ENCODE assay signal across 22 cellular contexts in genomic region chr21:42754270-42754933, GRCh38.
DNase-seq lines count a peak whose midpoint lies in the region; ATAC-seq, FAIRE-seq and TF ChIP-seq lines count a peak whose summit lies in the region.
"Had no signal": no experiment of that assay in that cellular context is flagged by ENCODE, and none has a peak within 500 bp of the region (broad histone marks: within the 10 kb centered on the region; RNA-seq: fewer than 3 reads in every experiment).

No MANE protein-coding gene starts in this region.

- TF ChIP-seq POLR2A in K562 (conservative IDR thresholded peaks at IDR 0.05) = no peak

- H3K27me3 Mint-ChIP-seq in T-helper 2 cell treated with Interferon-gamma antibody and Interleukin-4, amounts not matched to agents 5 μg/mL and 100 μg/mL, for 36 hours (ENCODE audit: low read depth) = no peaks in the 10 kb centered on the region

- FAIRE-seq in K562 (lab: Jason Lieb, UNC) = no peak
- FAIRE-seq: RCC 7860 had no signal

- no peak overlapping the region for H3K27ac Mint-ChIP-seq in T-helper 2 cell treated with Interferon-gamma antibody and Interleukin-4, amounts not matched to agents 5 μg/mL and 100 μg/mL, for 36 hours

- POLR2A ChIA-PET in K562 (lab: Yijun Ruan, JAX) = interaction anchor here (0.7 to 1.6 kb wide), 3 partner anchors 16 to 18 kb away, joined by 3 read pairs; no protein-coding TSS in a partner anchor

- ATAC-seq in Right ventricle myocardium superior (ENCODE audit: poor library complexity) (peak; percentile 74), K562 (peak; percentile 57), left ventricle myocardium superior (peak; percentile 81), upper lobe of right lung (no peak), HG03025 (IDR thresholded peaks at IDR 0.05; ENCODE audit: low FRiP score, unreplicated experiment) (no peak)

- H3K79me2 ChIP-seq in K562 (ENCODE audit: control insufficient read depth, insufficient read depth, low read length) = no peaks in the 10 kb centered on the region

- no peak for TF ChIP-seq CTCF in left ventricle myocardium inferior (IDR thresholded peaks at IDR 0.05; ENCODE audit: borderline replicate concordance)
- no peak for TF ChIP-seq CTCF in K562 (IDR thresholded peaks at IDR 0.05 in 2 of 3, conservative IDR thresholded peaks at IDR 0.05 in 1 of 3; ENCODE audit: insufficient read depth in 2 of 3, low read depth in 1 of 3, low read length in 3 of 3)
- no peak for TF ChIP-seq CTCF in upper lobe of right lung (IDR thresholded peaks at IDR 0.05)

- H3K9me3 ChIP-seq in left ventricle myocardium inferior (replicated peaks) (no peaks in the 10 kb centered on the region), K562 (replicated peaks; ENCODE audit: control insufficient read depth, insufficient read depth, low read depth, low read length) (no peaks in the 10 kb centered on the region), upper lobe of right lung (no peaks in the 10 kb centered on the region)

- H3K4me2 ChIP-seq in K562 (ENCODE audit: insufficient read depth, low read length) = no peak overlapping the region; the same call in 1 of the 2 replicates

- no peak for TF ChIP-seq RAD21 in K562 (CRISPR knock-in tag; conservative IDR thresholded peaks at IDR 0.05 in 1 of 2, IDR thresholded peaks at IDR 0.05 in 1 of 2)

- no peaks in the 10 kb centered on the region for H3K9me3 Mint-ChIP-seq in T-helper 2 cell treated with Interferon-gamma antibody and Interleukin-4, amounts not matched to agents 5 μg/mL and 100 μg/mL, for 36 hours
- H3K9me3 Mint-ChIP-seq: CD14-positive monocyte had no signal

- CTCF ChIA-PET in K562 (lab: Yijun Ruan, JAX; ENCODE audit: low intra/inter-chr PET ratio) = no interaction called here

- H3K4me3 Mint-ChIP-seq in T-helper 2 cell treated with Interferon-gamma antibody and Interleukin-4, amounts not matched to agents 5 μg/mL and 100 μg/mL, for 36 hours = no peak overlapping the region
- H3K4me3 Mint-ChIP-seq: CD14-positive monocyte had no signal

- H2AFZ ChIP-seq in K562 (ENCODE audit: low read depth, low read length) = peak overlapping the region; percentile 36; the same call in 1 of the 2 replicates

- intact Hi-C loops in Right ventricle myocardium superior (cut with DNase I) = no loop called here
- intact Hi-C loops in left ventricle myocardium inferior (cut with micrococcal nuclease) = no loop called here
- intact Hi-C loops in K562 (cut with micrococcal nuclease) = no loop called here
- intact Hi-C loops in left ventricle myocardium superior (cut with micrococcal nuclease) = no loop called here
- intact Hi-C loops in upper lobe of right lung (cut with DNase I) = no loop called here

- DNase-seq in Right ventricle myocardium superior (no peak), left ventricle myocardium inferior (no peak), K562 (ENCODE audit: extremely low read depth in 1 of 4, low spot score in 3 of 4) (peak in 1 of 4 experiments; percentile 31), left ventricle myocardium superior (no peak), upper lobe of right lung (peak; percentile 27), NCI-H1417 treated with DMSO at 0.1 percent for 48 hours (lab: John Stamatoyannopoulos, UW) (no peak)
- no peak for DNase-seq in T-helper 2 cell treated with Interferon-gamma antibody and Interleukin-4, amounts not matched to agents 5 μg/mL and 100 μg/mL, for 36 hours (ENCODE audit: low spot score)
- DNase-seq: AML-193, DMS53, GF-D8, GOT3, IMR-90, NCI-H1105, NCI-H2029 treated with DMSO at 0.1 percent for 48 hours, NCI-H226, NCI-H510A treated with DMSO at 0.1 percent for 48 hours, NCI-H774, OCI-M1, SHP77 had no signal

- H3K36me3 Mint-ChIP-seq in T-helper 2 cell treated with Interferon-gamma antibody and Interleukin-4, amounts not matched to agents 5 μg/mL and 100 μg/mL, for 36 hours (ENCODE audit: low read depth) = no peaks in the 10 kb centered on the region
- H3K36me3 Mint-ChIP-seq: CD14-positive monocyte had no signal

- no peak for TF ChIP-seq EP300 in K562 (IDR thresholded peaks at IDR 0.05; ENCODE audit: low read length)

- WGBS in K562 (ENCODE audit: insufficient coverage, low coverage, missing lambda C conversion rate) = 3% methylated on average over 14 of the region's 14 CpGs

- H3K36me3 ChIP-seq in left ventricle myocardium inferior (peaks cover 5% of the 10 kb centered on the region), K562 (ENCODE audit: control insufficient read depth, insufficient read depth, low read length) (no peaks in the 10 kb centered on the region), upper lobe of right lung (no peaks in the 10 kb centered on the region)

- no peaks in the 10 kb centered on the region for H3K4me1 Mint-ChIP-seq in T-helper 2 cell treated with Interferon-gamma antibody and Interleukin-4, amounts not matched to agents 5 μg/mL and 100 μg/mL, for 36 hours (ENCODE audit: low read depth)
- H3K4me1 Mint-ChIP-seq: CD14-positive monocyte had no signal

- no peaks in the 10 kb centered on the region for H3K27me3 ChIP-seq in left ventricle myocardium inferior (ENCODE audit: low read depth)
- H3K27me3 ChIP-seq in K562 (ENCODE audit: control insufficient read depth in 2 of 2, insufficient read depth in 2 of 2, low read length in 2 of 2) = peaks cover 66 to 84% of the 10 kb centered on the region in 2 experiments
- H3K27me3 ChIP-seq in upper lobe of right lung = no peaks in the 10 kb centered on the region

- H3K9ac ChIP-seq in K562 (ENCODE audit: insufficient read depth in 1 of 2, low read depth in 2 of 2, low read length in 2 of 2) = no peak overlapping the region

- H3K4me1 ChIP-seq in left ventricle myocardium inferior (peaks cover 5% of the 10 kb centered on the region), K562 (replicated peaks in 1 of 2; ENCODE audit: control insufficient read depth in 2 of 2, insufficient read depth in 2 of 2, low read length in 2 of 2) (peaks cover 0 to 21% of the 10 kb centered on the region in 2 experiments; a peak in 3 of 5 replicates), upper lobe of right lung (no peaks in the 10 kb centered on the region)

- in situ Hi-C loops in K562 (cut with MboI) = no loop called here

- BruUV-seq in K562 (replicated peaks; lab: Mats Ljungman, UMichigan) = no TSS peak

- H3K4me3 ChIP-seq in left ventricle myocardium inferior (no peak overlapping the region), K562 (no peak overlapping the region), upper lobe of right lung (no peak overlapping the region)

- peaks cover 14% of the 10 kb centered on the region; the same call in 1 of the 2 replicates for H4K20me1 ChIP-seq in K562 (replicated peaks; ENCODE audit: control insufficient read depth, insufficient read depth, low read length)

- no peaks in the 10 kb centered on the region for H3K9me1 ChIP-seq in K562 (ENCODE audit: control insufficient read depth, insufficient read depth, low read length)

- H3K27ac ChIP-seq in left ventricle myocardium inferior (replicated peaks) = no peak overlapping the region
- no peak overlapping the region for H3K27ac ChIP-seq in K562 (ENCODE audit: extremely low read depth, low read depth, low read length)
- no peak overlapping the region for H3K27ac ChIP-seq in upper lobe of right lung

TF ChIP-seq in K562, 482 proteins besides CTCF, POLR2A, EP300 and RAD21 (continues in another document):
- TF ChIP-seq SNIP1 (IDR thresholded peaks at IDR 0.05; ENCODE audit: low read depth) (no peak), MXI1 (IDR thresholded peaks at IDR 0.05; ENCODE audit: low read depth, low read length) (no peak), CBFA2T2 (conservative IDR thresholded peaks at IDR 0.05) (no peak), RNF219 (CRISPR knock-in tag; IDR thresholded peaks at IDR 0.05) (no peak), L3MBTL2 (IDR thresholded peaks at IDR 0.05) (peak; percentile 57; the same call in 1 of the 2 replicates), ETV5 (CRISPR knock-in tag; IDR thresholded peaks at IDR 0.05; ENCODE audit: low read depth) (no peak), CHD2 (IDR thresholded peaks at IDR 0.05; ENCODE audit: low read depth, low read length) (peak; percentile 89), USF1 (CRISPR knock-in tag; IDR thresholded peaks at IDR 0.05) (peak; percentile 32; the same call in 1 of the 2 replicates), ARID1B (IDR thresholded peaks at IDR 0.05) (no peak), SMAD1 (IDR thresholded peaks at IDR 0.05; ENCODE audit: low read depth, low read length, partially characterized antibody) (no peak), THRAP3 (IDR thresholded peaks at IDR 0.05; ENCODE audit: borderline replicate concordance) (no peak), ZNF436 (CRISPR knock-in tag; IDR thresholded peaks at IDR 0.05) (no peak), HLTF (IDR thresholded peaks at IDR 0.05) (no peak), CBFA2T3 (IDR thresholded peaks at IDR 0.05) (peak; percentile 19), ZNF140 (CRISPR knock-in tag; IDR thresholded peaks at IDR 0.05) (no peak)

Comparison
In these comparisons a context has a peak if more than half of its experiments do, and no peak if none do; other contexts are left out.
1. ATAC-seq: peak in Right ventricle myocardium superior (single experiment), K562 (single experiment) and left ventricle myocardium superior (single experiment); none in upper lobe of right lung (single experiment) and HG03025 (single experiment).